1 cellular context compared by ENCODE assay signal in the genomic region with DNA sequence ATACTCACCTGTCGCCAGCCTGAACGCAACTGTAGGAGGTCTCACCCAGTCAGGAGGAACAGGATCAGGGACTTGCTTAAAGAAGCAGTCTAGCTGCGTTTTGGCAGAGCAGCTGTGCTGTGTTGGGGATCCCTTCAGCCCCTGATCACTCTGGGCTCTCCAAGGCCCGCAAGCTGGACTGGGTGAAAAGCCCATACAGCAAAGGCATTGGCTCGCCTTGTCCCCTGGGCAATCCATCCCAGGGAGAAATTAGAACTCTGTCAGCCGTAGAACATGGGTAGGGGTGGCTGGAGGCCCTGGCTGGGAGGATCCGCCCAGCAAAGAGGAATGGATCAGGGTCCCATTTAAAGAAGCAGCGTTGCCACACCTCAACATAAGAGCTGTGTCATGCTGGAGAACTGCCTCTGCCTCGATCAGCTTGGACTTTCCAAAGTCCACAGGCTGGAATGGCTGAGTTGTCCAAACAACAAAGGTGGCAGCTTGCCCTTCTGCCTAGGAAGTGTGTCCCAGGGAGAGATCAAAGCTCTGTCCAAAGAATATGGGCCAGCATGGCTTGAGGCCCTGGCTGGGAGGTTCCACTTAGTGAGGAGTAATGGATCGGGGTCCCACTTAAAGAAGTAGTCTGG.
TF ChIP-seq lines count a peak whose summit lies in the region.

No MANE protein-coding gene starts in this region.

TF ChIP-seq in H1, 55 proteins besides CTCF, POLR2A, EP300 and RAD21:
- TF ChIP-seq SP2 (IDR thresholded peaks at IDR 0.05; ENCODE audit: low read length): no peak
- no peak for TF ChIP-seq CREB1 (IDR thresholded peaks at IDR 0.05)
- TF ChIP-seq NANOG (IDR thresholded peaks at IDR 0.05; ENCODE audit: insufficient read depth, low read depth, low read length, poor library complexity, severe bottlenecking): no peak
- TF ChIP-seq, protein P1, sequence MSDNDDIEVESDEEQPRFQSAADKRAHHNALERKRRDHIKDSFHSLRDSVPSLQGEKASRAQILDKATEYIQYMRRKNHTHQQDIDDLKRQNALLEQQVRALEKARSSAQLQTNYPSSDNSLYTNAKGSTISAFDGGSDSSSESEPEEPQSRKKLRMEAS (IDR thresholded peaks at IDR 0.05): no peak
TF ChIP-seq in H1: peak in this region for 0.
